Comparison of ENCODE assay signal across 27 cellular contexts in the genomic region with DNA sequence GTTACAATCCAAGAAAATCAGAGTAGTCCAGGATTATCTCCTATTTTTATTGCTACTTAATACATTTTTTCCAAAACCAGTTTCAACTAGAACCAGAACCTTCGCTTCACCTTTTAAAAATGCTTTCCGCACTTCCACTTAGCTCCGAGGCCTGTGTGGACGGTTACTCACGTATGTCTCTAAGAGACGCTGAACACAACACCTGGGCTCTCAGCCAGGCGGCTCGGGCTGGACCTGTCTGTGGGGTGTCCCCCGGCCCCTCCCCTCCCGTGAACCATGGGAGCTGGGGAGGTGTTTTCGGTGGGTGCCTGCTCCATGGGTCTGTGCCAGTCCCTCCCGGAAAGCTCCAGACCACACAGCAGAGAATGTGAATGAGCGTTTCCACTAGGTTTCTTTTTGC.
DNase-seq lines count a peak whose midpoint lies in the region; ATAC-seq, FAIRE-seq and TF ChIP-seq lines count a peak whose summit lies in the region.
"Had no signal": no experiment of that assay in that cellular context is flagged by ENCODE, and none has a peak within 500 bp of the region (broad histone marks: within the 10 kb centered on the region; RNA-seq: fewer than 3 reads in every experiment).

No MANE protein-coding gene starts in this region.

- H3K9me3 ChIP-seq in astrocyte (ENCODE audit: insufficient read depth, low read depth, low read length) = no peaks in the 10 kb centered on the region
- H3K9me3 ChIP-seq in keratinocyte (ENCODE audit: control insufficient read depth, low read depth, low read length) = no peaks in the 10 kb centered on the region
- no peaks in the 10 kb centered on the region for H3K9me3 ChIP-seq in stomach smooth muscle (ENCODE audit: control insufficient read depth in 2 of 2, low read length in 2 of 2)

- H4K20me1 ChIP-seq in astrocyte (ENCODE audit: insufficient read depth, low read length) (peaks cover 38% of the 10 kb centered on the region), keratinocyte (ENCODE audit: control insufficient read depth, extremely low read depth, insufficient read depth, low read length) (no peaks in the 10 kb centered on the region)

- H3K79me2 ChIP-seq in astrocyte (ENCODE audit: insufficient read depth, low read length) (no peaks in the 10 kb centered on the region), keratinocyte (ENCODE audit: control insufficient read depth, insufficient read depth, low read length) (no peaks in the 10 kb centered on the region)

- intact Hi-C loops in natural killer cell (cut with micrococcal nuclease) = no loop called here

- no peak overlapping the region for H2AFZ ChIP-seq in astrocyte (ENCODE audit: low read depth, low read length)
- H2AFZ ChIP-seq in keratinocyte (ENCODE audit: control insufficient read depth, low read length) = no peak overlapping the region

- H3K27ac ChIP-seq in astrocyte (ENCODE audit: low read depth, low read length) = no peak overlapping the region
- H3K27ac ChIP-seq in epithelial cell of prostate = no peak overlapping the region
- no peak overlapping the region for H3K27ac ChIP-seq in keratinocyte (ENCODE audit: control insufficient read depth, insufficient read depth, low read length)
- H3K27ac ChIP-seq in stomach smooth muscle (ENCODE audit: low read length) = no peak overlapping the region
- H3K27ac ChIP-seq: brain microvascular endothelial cell, coronary artery, KMS-11 had no signal

- dilution Hi-C loops in keratinocyte (cut with MboI; ENCODE audit: extremely low pct_ligation_motif_present, low sequenced_read_pairs) = no loop called here

- DNase-seq in astrocyte (ENCODE audit: low read depth) (peak; percentile 66), epithelial cell of prostate (ENCODE audit: low read depth, low spot score) (peak; percentile 44), keratinocyte (ENCODE audit: low read depth, low spot score) (no peak), 8988T (no peak), chondrocyte (ENCODE audit: low spot score) (no peak), natural killer cell (no peak)
- DNase-seq: activated CD4-positive, alpha-beta T cell treated with anti-CD3 and anti-CD28 coated beads for 1 hour; activated gamma-delta T cell; AML-193; brain microvascular endothelial cell; CD8-positive, alpha-beta T cell; DMS153; effector memory CD8-positive, alpha-beta T cell; GF-D8; naive B cell; NCI-H510A treated with DMSO at 0.1 percent for 48 hours; NK-92 treated with Interleukin-12 subunit alpha and Interleukin-12 subunit beta, amount 100 ng/mL, for 24 hours; occipital lobe; retina; stimulated activated naive CD4-positive, alpha-beta T cell treated with Interleukin-2 at 50 U/mL for 16 hours; trophoblast cell had no signal

- H3K9ac ChIP-seq in astrocyte (ENCODE audit: low read length) (no peak overlapping the region), keratinocyte (ENCODE audit: control insufficient read depth, extremely low read depth, insufficient read depth, low read length) (peak overlapping the region; percentile 5), stomach smooth muscle (ENCODE audit: low read length in 2 of 2) (peak overlapping the region; percentile 29 to 40)
- H3K9ac ChIP-seq: KMS-11 had no signal

- H3K36me3 Mint-ChIP-seq in astrocyte (ENCODE audit: low read depth, unreplicated experiment) (peaks cover 31% of the 10 kb centered on the region), chondrocyte (ENCODE audit: low read depth) (peaks cover 19% of the 10 kb centered on the region), natural killer cell (no peaks in the 10 kb centered on the region)
- H3K36me3 Mint-ChIP-seq: CD8-positive, alpha-beta T cell; naive B cell had no signal

- H3K27me3 Mint-ChIP-seq in astrocyte (ENCODE audit: low read depth, unreplicated experiment) (no peaks in the 10 kb centered on the region), chondrocyte (ENCODE audit: low read depth) (no peaks in the 10 kb centered on the region), natural killer cell (ENCODE audit: low read depth in 2 of 2) (no peaks in the 10 kb centered on the region)
- H3K27me3 Mint-ChIP-seq: naive B cell had no signal

- H3K36me3 ChIP-seq in astrocyte (ENCODE audit: insufficient read depth, low read length) (peaks cover 4% of the 10 kb centered on the region), keratinocyte (ENCODE audit: control insufficient read depth in 2 of 2, extremely low read depth in 1 of 2, insufficient read depth in 2 of 2, low read length in 2 of 2) (no peaks in the 10 kb centered on the region), stomach smooth muscle (ENCODE audit: control insufficient read depth in 2 of 2, insufficient read depth in 2 of 2, low read length in 2 of 2) (peaks cover 3 to 6% of the 10 kb centered on the region in 2 donors)

- H3K4me1 ChIP-seq in astrocyte (ENCODE audit: insufficient read depth, low read length) (peaks cover 27% of the 10 kb centered on the region), keratinocyte (ENCODE audit: control insufficient read depth, extremely low read depth, insufficient read depth, low read length) (peaks cover 17% of the 10 kb centered on the region), stomach smooth muscle (ENCODE audit: control insufficient read depth, insufficient read depth, low read length) (peaks cover 24% of the 10 kb centered on the region)

- H3K4me2 ChIP-seq in astrocyte (ENCODE audit: low read length) (peak overlapping the region; percentile 27), keratinocyte (ENCODE audit: control insufficient read depth, extremely low read depth, insufficient read depth, low read depth, low read length) (peak overlapping the region; percentile 65)
- H3K4me2 ChIP-seq: KMS-11 had no signal

- ATAC-seq in natural killer cell = no peak
- ATAC-seq: CD8-positive, alpha-beta T cell; effector memory CD8-positive, alpha-beta T cell; Panc1 had no signal

- H3K9me3 Mint-ChIP-seq in astrocyte (ENCODE audit: unreplicated experiment) (no peaks in the 10 kb centered on the region), chondrocyte (ENCODE audit: low read depth) (no peaks in the 10 kb centered on the region), natural killer cell (no peaks in the 10 kb centered on the region)
- H3K9me3 Mint-ChIP-seq: CD8-positive, alpha-beta T cell; effector memory CD8-positive, alpha-beta T cell; naive B cell; T-helper 1 cell treated with Interleukin-12 subunit alpha and Interleukin-12 subunit beta and Interleukin-4 antibody, amounts not matched to agents 30 μg/mL and 1 μg/mL, for 36 hours had no signal

- H3K4me1 Mint-ChIP-seq in astrocyte (ENCODE audit: low read depth, unreplicated experiment) (peaks cover 12% of the 10 kb centered on the region), chondrocyte (ENCODE audit: low read depth) (peaks cover 9% of the 10 kb centered on the region), natural killer cell (peaks cover 0 to 3% of the 10 kb centered on the region in 2 donors)
- H3K4me1 Mint-ChIP-seq: naive B cell had no signal

- H3K27ac Mint-ChIP-seq in astrocyte (ENCODE audit: unreplicated experiment) (no peak overlapping the region), chondrocyte (ENCODE audit: unreplicated experiment) (no peak overlapping the region), natural killer cell (no peak overlapping the region)
- H3K27ac Mint-ChIP-seq: CD8-positive, alpha-beta T cell; effector memory CD8-positive, alpha-beta T cell; T-helper 1 cell treated with Interleukin-12 subunit alpha and Interleukin-12 subunit beta and Interleukin-4 antibody, amounts not matched to agents 30 μg/mL and 1 μg/mL, for 36 hours had no signal

- no peaks in the 10 kb centered on the region for H3K9me1 ChIP-seq in keratinocyte (ENCODE audit: control insufficient read depth, extremely low read depth, insufficient read depth, low read length)

- no peak for TF ChIP-seq CTCF in astrocyte (IDR thresholded peaks at IDR 0.05; ENCODE audit: insufficient read depth, low read depth, low read length)
- TF ChIP-seq CTCF in keratinocyte (optimal IDR thresholded peaks at IDR 0.05 in 1 of 3, IDR thresholded peaks at IDR 0.05 in 1 of 3, conservative IDR thresholded peaks at IDR 0.05 in 1 of 3; ENCODE audit: extremely low read depth in 1 of 3, insufficient read depth in 2 of 3, low read length in 3 of 3) = no peak
- TF ChIP-seq CTCF in chondrocyte (IDR thresholded peaks at IDR 0.05) = no peak
- no peak for TF ChIP-seq CTCF in natural killer cell (IDR thresholded peaks at IDR 0.05)

- H3K4me3 Mint-ChIP-seq in astrocyte (ENCODE audit: unreplicated experiment) (no peak overlapping the region), chondrocyte (ENCODE audit: unreplicated experiment) (no peak overlapping the region), natural killer cell (no peak overlapping the region)
- H3K4me3 Mint-ChIP-seq: CD8-positive, alpha-beta T cell; effector memory CD8-positive, alpha-beta T cell; naive B cell; T-helper 1 cell treated with Interleukin-12 subunit alpha and Interleukin-12 subunit beta and Interleukin-4 antibody, amounts not matched to agents 30 μg/mL and 1 μg/mL, for 36 hours had no signal

- no peaks in the 10 kb centered on the region for H3K27me3 ChIP-seq in astrocyte (ENCODE audit: insufficient read depth, low read length)
- H3K27me3 ChIP-seq in keratinocyte (ENCODE audit: control insufficient read depth, extremely low read depth, insufficient read depth, low read length) = peaks cover 30% of the 10 kb centered on the region
- no peaks in the 10 kb centered on the region for H3K27me3 ChIP-seq in stomach smooth muscle (ENCODE audit: control insufficient read depth in 1 of 2, insufficient read depth in 2 of 2, low read length in 2 of 2)
- H3K27me3 ChIP-seq: brain microvascular endothelial cell had no signal

- no peak overlapping the region for H3K4me3 ChIP-seq in astrocyte (ENCODE audit: insufficient read depth, low read depth, low read length)
- peak overlapping the region in 1 of 3 experiments; percentile 23 for H3K4me3 ChIP-seq in keratinocyte (ENCODE audit: control insufficient read depth in 2 of 3, extremely low read depth in 1 of 3, insufficient read depth in 2 of 3, low read depth in 1 of 3, low read length in 3 of 3)
- H3K4me3 ChIP-seq in stomach smooth muscle (ENCODE audit: low read length in 2 of 2) = no peak overlapping the region
- H3K4me3 ChIP-seq: coronary artery had no signal

- FAIRE-seq in astrocyte (lab: Jason Lieb, UNC) (no peak), keratinocyte (lab: Jason Lieb, UNC) (peak; percentile 46)
- FAIRE-seq: H54 had no signal

Comparison
In these comparisons a context has a peak if more than half of its experiments do, and no peak if none do; other contexts are left out.
1. DNase-seq: peak in astrocyte (single experiment) and epithelial cell of prostate (single experiment); none in keratinocyte (single experiment), 8988T (single experiment), chondrocyte (single experiment) and natural killer cell (single experiment).